7 cellular contexts compared by ENCODE assay signal in genomic region chr1:15523922-15524282, GRCh38. TPM values are rescaled to one million over a fixed set of nuclear protein-coding genes. Genes with fewer than 3 reads are reported as not detected.
A peak's percentile ranks its signal among the peaks of the same experiment; 100 is the strongest.
DNase-seq lines count a peak whose midpoint lies in the region; ATAC-seq and TF ChIP-seq lines count a peak whose summit lies in the region.

Gene CASP9 (minus strand): TSS chr1:15524215. CDS start chr1:15524200, 15 bp downstream.

- H3K27ac ChIP-seq in GM23338 (ENCODE audit: low read depth) (peak within 1 kb of the TSS; percentile 39; the same call in 1 of the 2 replicates), Peyer's patch (peak within 1 kb of the TSS; percentile 93 to 99 (median 96))

- no peaks in the 10 kb centered on the region for H3K27me3 ChIP-seq in GM23338 (ENCODE audit: insufficient read depth)
- H3K27me3 ChIP-seq in Peyer's patch, result no peaks in the 10 kb centered on the region
- no peaks in the 10 kb centered on the region for H3K27me3 ChIP-seq in neuron (ENCODE audit: insufficient read depth, low read length)

- H3K9me3 ChIP-seq in Peyer's patch (no peaks in the 10 kb centered on the region), neuron (ENCODE audit: low read length) (no peaks in the 10 kb centered on the region)

- H3K4me3 Mint-ChIP-seq in GM23338, result peak within 1 kb of the TSS; percentile 83

- H3K9me2 ChIP-seq in GM23338 (ENCODE audit: insufficient read depth), result no peaks in the 10 kb centered on the region

- H3K36me3 Mint-ChIP-seq in GM23338 (ENCODE audit: low read depth), result no peaks in the 10 kb centered on the region; the same call in 2 of the 3 replicates

- H4K20me1 ChIP-seq in GM23338 (replicated peaks; ENCODE audit: insufficient read depth), result peaks cover 6% of the 10 kb centered on the region; the same call in 1 of the 2 replicates

- peaks cover 39% of the 10 kb centered on the region for H3K4me1 Mint-ChIP-seq in GM23338

- H3K36me3 ChIP-seq in GM23338 (ENCODE audit: insufficient read depth), result no peaks in the 10 kb centered on the region
- no peaks in the 10 kb centered on the region for H3K36me3 ChIP-seq in Peyer's patch
- H3K36me3 ChIP-seq in neuron (ENCODE audit: insufficient read depth, low read length), result no peaks in the 10 kb centered on the region

- peaks cover 7% of the 10 kb centered on the region for H3K27me3 Mint-ChIP-seq in GM23338 (ENCODE audit: insufficient read depth, low read depth, poor library complexity)

- H3K4me1 ChIP-seq in GM23338 (ENCODE audit: insufficient read depth) (peaks cover 15% of the 10 kb centered on the region), Peyer's patch (peaks cover 0 to 31% (median 5%) of the 10 kb centered on the region in 4 donors), neuron (ENCODE audit: insufficient read depth, low read length) (peaks cover 26% of the 10 kb centered on the region)

- TF ChIP-seq CTCF in GM23338 (conservative IDR thresholded peaks at IDR 0.05; ENCODE audit: low read depth in 2 of 2), result no peak
- peak in 1 of 6 experiments; percentile 10 for TF ChIP-seq CTCF in Peyer's patch (IDR thresholded peaks at IDR 0.05)
- TF ChIP-seq CTCF in epithelial cell of esophagus (IDR thresholded peaks at IDR 0.05; ENCODE audit: insufficient read depth, low read depth, low read length, missing control alignments), result no peak

- H3K4me3 ChIP-seq in GM23338 (peak within 1 kb of the TSS; percentile 73), Peyer's patch (peak within 1 kb of the TSS; percentile 74 to 78 (median 76)), epithelial cell of esophagus (ENCODE audit: low read length) (peak within 1 kb of the TSS; percentile 79), neuron (ENCODE audit: low read length) (peak within 1 kb of the TSS; percentile 55)

- peak within 1 kb of the TSS; percentile 81 for H3K4me2 ChIP-seq in GM23338

- TF ChIP-seq POLR2A in Peyer's patch (IDR thresholded peaks at IDR 0.05), result peak in 1 of 2 donors; percentile 88

- H3K27ac Mint-ChIP-seq in GM23338, result peak within 1 kb of the TSS; percentile 100

- H3F3A ChIP-seq in GM23338 (replicated peaks; ENCODE audit: low read depth), result no peaks in the 10 kb centered on the region

- DNase-seq in GM23338 (ENCODE audit: low spot score), result no peak
- DNase-seq in Peyer's patch, result no peak
- no peak for DNase-seq in epithelial cell of esophagus (ENCODE audit: low read depth)
- no peak for DNase-seq in DMS114 treated with DMSO at 0.1 percent for 48 hours (lab: John Stamatoyannopoulos, UW; ENCODE audit: unreplicated experiment)
- DNase-seq in mesenteric fat pad (ENCODE audit: low spot score), result no peak

- H3K9me3 Mint-ChIP-seq in GM23338, result no peaks in the 10 kb centered on the region

- H3K79me2 ChIP-seq in GM23338 (replicated peaks; ENCODE audit: insufficient read depth), result peaks cover 41% of the 10 kb centered on the region

- H2AFZ ChIP-seq in GM23338 (peak within 1 kb of the TSS; percentile 94; the same call in 1 of the 2 replicates), neuron (ENCODE audit: low read depth, low read length) (peak within 1 kb of the TSS; percentile 86)

- ATAC-seq in GM23338 (peak; percentile 59), GM19463 (IDR thresholded peaks at IDR 0.05; ENCODE audit: unreplicated experiment) (no peak)

TF ChIP-seq in GM23338, 12 proteins besides CTCF, POLR2A, EP300 and RAD21:
- TF ChIP-seq STAT1 (IDR thresholded peaks at IDR 0.05; ENCODE audit: unreplicated experiment) (no peak), POLR2AphosphoS5 (IDR thresholded peaks at IDR 0.05; ENCODE audit: low read depth) (peak; percentile 87)

RNA-seq across cellular contexts. Expression of gene CASP9, which starts in this region (rescaled TPM):
- total RNA-seq in GM23338 (2014; rRNA removed; shearing (Covaris generic)), result 25.0 and 26.1 TPM in 2 replicates
- 7.7 and 9.2 TPM in 2 replicates for polyA plus RNA-seq in GM23338 (2016; fragmentation: Nextera tagmentation; extraction: Ambion mirVana)
- total RNA-seq in Peyer's patch (10 to 100 TPM in 3 of 4 donors, 1 to 10 TPM in 1; 7.4 to 34.0 (median 26.2) TPM), mesenteric fat pad (8.6 TPM)
